In genomic region chr18:57841568-57841967, GRCh38 we compare ENCODE assay signal across 14 cellular contexts. TPM values are rescaled to one million over a fixed set of nuclear protein-coding genes. Genes with fewer than 3 reads are reported as not detected.
DNase-seq lines count a peak whose midpoint lies in the region; ATAC-seq and TF ChIP-seq lines count a peak whose summit lies in the region.
"Had no signal": no experiment of that assay in that cellular context is flagged by ENCODE, and none has a peak within 500 bp of the region (broad histone marks: within the 10 kb centered on the region; RNA-seq: fewer than 3 reads in every experiment).

No MANE protein-coding gene starts in this region.

- CTCF ChIA-PET in activated B cell treated with CpG ODN at 0.5 μM for 24 hours (lab: Charles Lee), result no interaction called here
- CTCF ChIA-PET in CD8-positive, alpha-beta T cell (lab: Charles Lee), result no interaction called here

- H3K27ac Mint-ChIP-seq in activated B cell treated with CpG ODN at 0.5 μM for 24 hours, result no peak overlapping the region
- H3K27ac Mint-ChIP-seq in CD8-positive, alpha-beta T cell, result no peak overlapping the region
- H3K27ac Mint-ChIP-seq in activated T-helper 2 cell treated with anti-CD3 and anti-CD28 coated beads, Interferon-gamma antibody, Interleukin-2, Interleukin-4, amounts not matched to agents 10 μg/mL and 5 μg/mL and 100 μg/mL, durations not matched to agents 14 hours and 24 hours and 36 hours, result no peak overlapping the region

- H3K4me3 ChIP-seq in CD8-positive, alpha-beta T cell (ENCODE audit: low read depth, low read length), result no peak overlapping the region
- no peak overlapping the region for H3K4me3 ChIP-seq in sigmoid colon

- H3K36me3 ChIP-seq in CD8-positive, alpha-beta T cell (ENCODE audit: insufficient read depth, low read length), result no peaks in the 10 kb centered on the region
- no peaks in the 10 kb centered on the region for H3K36me3 ChIP-seq in sigmoid colon

- DNase-seq in activated B cell treated with CpG ODN at 0.5 μM for 24 hours (no peak), sigmoid colon (no peak), Right ventricle myocardium inferior (ENCODE audit: missing footprints) (no peak)
- DNase-seq in CD8-positive, alpha-beta T cell, result no peak
- no peak for DNase-seq in activated T-helper 2 cell treated with anti-CD3 and anti-CD28 coated beads, Interferon-gamma antibody, Interleukin-2, Interleukin-4, amounts not matched to agents 10 μg/mL and 5 μg/mL and 100 μg/mL, durations not matched to agents 14 hours and 24 hours and 36 hours (ENCODE audit: low spot score)
- DNase-seq: activated naive CD4-positive, alpha-beta T cell treated with Interleukin-2 at 50 U/mL for 16 hours; Calu3; dermis blood vessel endothelial cell; NCI-H1436; retina had no signal

- ATAC-seq in GM18508 (IDR thresholded peaks at IDR 0.05; ENCODE audit: insufficient read depth, unreplicated experiment) (peak; percentile 39), GM19372 (IDR thresholded peaks at IDR 0.05; ENCODE audit: low read depth, unreplicated experiment) (peak; percentile 34), HG02870 (IDR thresholded peaks at IDR 0.05; ENCODE audit: unreplicated experiment) (peak; percentile 31), activated B cell treated with CpG ODN at 0.5 μM for 24 hours (ENCODE audit: low read depth) (no peak), Right ventricle myocardium inferior (no peak)
- ATAC-seq in CD8-positive, alpha-beta T cell, result no peak

- no peaks in the 10 kb centered on the region for H3K4me1 ChIP-seq in CD8-positive, alpha-beta T cell (ENCODE audit: insufficient read depth, low read length)
- no peaks in the 10 kb centered on the region for H3K4me1 ChIP-seq in sigmoid colon

- peak overlapping the region; percentile 12 for H3K4me3 Mint-ChIP-seq in activated B cell treated with CpG ODN at 0.5 μM for 24 hours
- no peak overlapping the region for H3K4me3 Mint-ChIP-seq in CD8-positive, alpha-beta T cell
- no peak overlapping the region for H3K4me3 Mint-ChIP-seq in activated T-helper 2 cell treated with anti-CD3 and anti-CD28 coated beads, Interferon-gamma antibody, Interleukin-2, Interleukin-4, amounts not matched to agents 10 μg/mL and 5 μg/mL and 100 μg/mL, durations not matched to agents 14 hours and 24 hours and 36 hours (ENCODE audit: low read depth)

- peaks cover 58% of the 10 kb centered on the region for H3K4me1 Mint-ChIP-seq in activated B cell treated with CpG ODN at 0.5 μM for 24 hours
- no peaks in the 10 kb centered on the region for H3K4me1 Mint-ChIP-seq in CD8-positive, alpha-beta T cell (ENCODE audit: low read depth)
- peaks cover 21% of the 10 kb centered on the region for H3K4me1 Mint-ChIP-seq in activated T-helper 2 cell treated with anti-CD3 and anti-CD28 coated beads, Interferon-gamma antibody, Interleukin-2, Interleukin-4, amounts not matched to agents 10 μg/mL and 5 μg/mL and 100 μg/mL, durations not matched to agents 14 hours and 24 hours and 36 hours (ENCODE audit: low read depth)

- no peaks in the 10 kb centered on the region for H3K9me3 Mint-ChIP-seq in activated B cell treated with CpG ODN at 0.5 μM for 24 hours
- no peaks in the 10 kb centered on the region for H3K9me3 Mint-ChIP-seq in CD8-positive, alpha-beta T cell
- H3K9me3 Mint-ChIP-seq in activated T-helper 2 cell treated with anti-CD3 and anti-CD28 coated beads, Interferon-gamma antibody, Interleukin-2, Interleukin-4, amounts not matched to agents 10 μg/mL and 5 μg/mL and 100 μg/mL, durations not matched to agents 14 hours and 24 hours and 36 hours, result peaks cover 20% of the 10 kb centered on the region

- no peaks in the 10 kb centered on the region for H3K27me3 ChIP-seq in CD8-positive, alpha-beta T cell (ENCODE audit: insufficient read depth, low read length)
- no peaks in the 10 kb centered on the region for H3K27me3 ChIP-seq in sigmoid colon

- no peaks in the 10 kb centered on the region for H3K27me3 Mint-ChIP-seq in activated B cell treated with CpG ODN at 0.5 μM for 24 hours
- H3K27me3 Mint-ChIP-seq in CD8-positive, alpha-beta T cell (ENCODE audit: low read depth), result peaks cover 3% of the 10 kb centered on the region
- peaks cover 45% of the 10 kb centered on the region for H3K27me3 Mint-ChIP-seq in activated T-helper 2 cell treated with anti-CD3 and anti-CD28 coated beads, Interferon-gamma antibody, Interleukin-2, Interleukin-4, amounts not matched to agents 10 μg/mL and 5 μg/mL and 100 μg/mL, durations not matched to agents 14 hours and 24 hours and 36 hours (ENCODE audit: low read depth)

- no peak for TF ChIP-seq CTCF in activated B cell treated with CpG ODN at 0.5 μM for 24 hours (IDR thresholded peaks at IDR 0.05)
- TF ChIP-seq CTCF in CD8-positive, alpha-beta T cell (IDR thresholded peaks at IDR 0.05), result no peak
- TF ChIP-seq CTCF in sigmoid colon (IDR thresholded peaks at IDR 0.05), result no peak

- 73 to 82% methylated on average over 2 of the region's 2 CpGs for WGBS in sigmoid colon, 2 donors

- intact Hi-C loops in activated B cell treated with CpG ODN at 0.5 μM for 24 hours (cut with micrococcal nuclease), result no loop called here
- intact Hi-C loops in CD8-positive, alpha-beta T cell (cut with DNase I, micrococcal nuclease), result no loop called here
- intact Hi-C loops in sigmoid colon (cut with DNase I), result no loop called here
- intact Hi-C loops in activated T-helper 2 cell treated with anti-CD3 and anti-CD28 coated beads, Interferon-gamma antibody, Interleukin-2, Interleukin-4, amounts not matched to agents 10 μg/mL and 5 μg/mL and 100 μg/mL, durations not matched to agents 14 hours and 24 hours and 36 hours (cut with micrococcal nuclease), result loop anchor here (1.0 to 5.0 kb wide), 2 partner anchors 8 to 209 kb away; no protein-coding TSS in a partner anchor
- intact Hi-C loops in Right ventricle myocardium inferior (cut with DNase I), result no loop called here

- no peak for TF ChIP-seq EP300 in sigmoid colon (IDR thresholded peaks at IDR 0.05)

- no peak for TF ChIP-seq POLR2A in sigmoid colon (IDR thresholded peaks at IDR 0.05)

- POLR2A ChIA-PET in activated B cell treated with CpG ODN at 0.5 μM for 24 hours (lab: Charles Lee), result no interaction called here
- POLR2A ChIA-PET in CD8-positive, alpha-beta T cell (lab: Charles Lee), result no interaction called here

- no peaks in the 10 kb centered on the region for H3K36me3 Mint-ChIP-seq in activated B cell treated with CpG ODN at 0.5 μM for 24 hours (ENCODE audit: low read depth)
- H3K36me3 Mint-ChIP-seq in CD8-positive, alpha-beta T cell, result no peaks in the 10 kb centered on the region
- H3K36me3 Mint-ChIP-seq in activated T-helper 2 cell treated with anti-CD3 and anti-CD28 coated beads, Interferon-gamma antibody, Interleukin-2, Interleukin-4, amounts not matched to agents 10 μg/mL and 5 μg/mL and 100 μg/mL, durations not matched to agents 14 hours and 24 hours and 36 hours (ENCODE audit: low read depth), result peaks cover 2% of the 10 kb centered on the region

- no peaks in the 10 kb centered on the region for H3K9me3 ChIP-seq in CD8-positive, alpha-beta T cell (ENCODE audit: low read length)
- H3K9me3 ChIP-seq in sigmoid colon, result no peaks in the 10 kb centered on the region

- H3K27ac ChIP-seq in CD8-positive, alpha-beta T cell (ENCODE audit: low read depth, low read length), result no peak overlapping the region
- H3K27ac ChIP-seq in sigmoid colon, result no peak overlapping the region

RNA-seq across cellular contexts. Expression of gene ATP8B1, which starts 38.5 kb away (rescaled TPM):
- total RNA-seq in activated B cell treated with CpG ODN at 0.5 μM for 24 hours (0.42 and 0.69 TPM in 2 replicates), sigmoid colon (10 to 100 TPM in 2 of 4 donors, 1 to 10 TPM in 2; 8.1 to 18.0 (median 11.6) TPM), Right ventricle myocardium inferior (5.0 TPM)
- not detected for total RNA-seq in CD8-positive, alpha-beta T cell
- 10 to 100 TPM; 24.0 to 94.1 (median 24.3) TPM for polyA plus RNA-seq in sigmoid colon
- not detected in 2 replicates for total RNA-seq in activated T-helper 2 cell treated with anti-CD3 and anti-CD28 coated beads, Interferon-gamma antibody, Interleukin-2, Interleukin-4, amounts not matched to agents 10 μg/mL and 5 μg/mL and 100 μg/mL, durations not matched to agents 14 hours and 24 hours and 36 hours
- total RNA-seq: OCI-LY7 had no signal

Comparison
In these comparisons a context has a peak if more than half of its experiments do, and no peak if none do; other contexts are left out.
1. ATAC-seq: peak in GM18508 (single experiment), GM19372 (single experiment) and HG02870 (single experiment); none in activated B cell treated with CpG ODN at 0.5 μM for 24 hours (single experiment), CD8-positive, alpha-beta T cell (single experiment) and Right ventricle myocardium inferior (single experiment).